9 cellular contexts compared by ENCODE assay signal in genomic region chr2:174608866-174609214, GRCh38. TPM values are rescaled to one million over a fixed set of nuclear protein-coding genes. Genes with fewer than 3 reads are reported as not detected.
DNase-seq lines count a peak whose midpoint lies in the region; ATAC-seq and TF ChIP-seq lines count a peak whose summit lies in the region.
"Had no signal": no experiment of that assay in that cellular context is flagged by ENCODE, and none has a peak within 500 bp of the region (broad histone marks: within the 10 kb centered on the region; RNA-seq: fewer than 3 reads in every experiment).

No MANE protein-coding gene starts in this region.

- H3K9me2 ChIP-seq in PC-9 (ENCODE audit: insufficient read depth) = no peaks in the 10 kb centered on the region

- H3K9ac ChIP-seq in trophoblast cell (ENCODE audit: low read length) (no peak overlapping the region), neural progenitor cell (no peak overlapping the region)

- H3K9me3 ChIP-seq in trophoblast cell (ENCODE audit: insufficient read depth, low read depth, low read length) (no peaks in the 10 kb centered on the region), neural progenitor cell (ENCODE audit: low read depth) (no peaks in the 10 kb centered on the region), PC-9 (ENCODE audit: insufficient read depth, low read depth) (no peaks in the 10 kb centered on the region)

- H3K4me2 ChIP-seq in trophoblast cell (ENCODE audit: low read length) = no peak overlapping the region
- H3K4me2 ChIP-seq in neural progenitor cell = no peak overlapping the region
- no peak overlapping the region for H3K4me2 ChIP-seq in PC-9

- H4K8ac ChIP-seq in trophoblast cell (ENCODE audit: low read depth, low read length) = no peak overlapping the region

- H3K27ac ChIP-seq in trophoblast cell (ENCODE audit: low read depth, low read length) (no peak overlapping the region), neural progenitor cell (no peak overlapping the region), PC-9 (no peak overlapping the region)

- no peak overlapping the region for H4K12ac ChIP-seq in trophoblast cell (ENCODE audit: low read depth, low read length)

- H3K36me3 ChIP-seq in trophoblast cell (ENCODE audit: control insufficient read depth in 1 of 2, insufficient read depth in 2 of 2, low read length in 2 of 2) (peaks cover 4% of the 10 kb centered on the region in 2 experiments), neural progenitor cell (no peaks in the 10 kb centered on the region), PC-9 (ENCODE audit: low read depth) (no peaks in the 10 kb centered on the region)

- no peak overlapping the region for H2BK5ac ChIP-seq in trophoblast cell (ENCODE audit: low read depth, low read length, poor library complexity)

- no peak overlapping the region for H3K18ac ChIP-seq in trophoblast cell (ENCODE audit: low read length)

- no peaks in the 10 kb centered on the region for H3K27me3 ChIP-seq in trophoblast cell (ENCODE audit: insufficient read depth, low read length)
- H3K27me3 ChIP-seq in neural progenitor cell = no peaks in the 10 kb centered on the region
- H3K27me3 ChIP-seq in PC-9 (ENCODE audit: insufficient read depth, low read depth) = no peaks in the 10 kb centered on the region

- ATAC-seq in activated CD4-positive, CD25-positive, alpha-beta regulatory T cell treated with anti-CD3 and anti-CD28 coated beads, Interleukin-2, amount 50 U/mL, for 24 hours = peak; percentile 5 to 21
- ATAC-seq in GM21825 (IDR thresholded peaks at IDR 0.05; ENCODE audit: unreplicated experiment) (peak; percentile 47), HG03521 (IDR thresholded peaks at IDR 0.05; ENCODE audit: unreplicated experiment) (peak; percentile 19)

- TF ChIP-seq CTCF in neural progenitor cell (IDR thresholded peaks at IDR 0.05) = no peak
- TF ChIP-seq CTCF in PC-9 (conservative IDR thresholded peaks at IDR 0.05) = no peak

- no peak for DNase-seq in activated CD4-positive, CD25-positive, alpha-beta regulatory T cell (lab: John Stamatoyannopoulos, UW)
- no peak for DNase-seq in trophoblast cell
- no peak for DNase-seq in hepatic stellate cell (ENCODE audit: low spot score)
- no peak for DNase-seq in neural progenitor cell (ENCODE audit: low spot score)
- no peak for DNase-seq in PC-9
- DNase-seq: NCI-H1417 treated with DMSO at 0.1 percent for 48 hours had no signal

- H3K27me3 Mint-ChIP-seq in neural progenitor cell (ENCODE audit: insufficient read depth, low read depth) = no peaks in the 10 kb centered on the region

- no peaks in the 10 kb centered on the region for H3K9me3 Mint-ChIP-seq in neural progenitor cell

- no peak overlapping the region for H3K4ac ChIP-seq in trophoblast cell (ENCODE audit: low read depth, low read length)

- no peak overlapping the region for H3K4me3 Mint-ChIP-seq in neural progenitor cell

- H3K36me3 Mint-ChIP-seq in neural progenitor cell = peaks cover 2% of the 10 kb centered on the region

- no TSS peak for BruUV-seq in PC-9 (replicated peaks; lab: Mats Ljungman, UMichigan)

- no peak overlapping the region for H4K91ac ChIP-seq in trophoblast cell (ENCODE audit: low read depth, low read length)

- no peak overlapping the region for H2AK5ac ChIP-seq in trophoblast cell (ENCODE audit: low read length)

- no peak overlapping the region for H3K23ac ChIP-seq in trophoblast cell (ENCODE audit: low read length)

- H4K20me1 ChIP-seq in neural progenitor cell (ENCODE audit: low read depth) (no peaks in the 10 kb centered on the region), PC-9 (ENCODE audit: insufficient read depth) (no peaks in the 10 kb centered on the region)

- no peak overlapping the region for H3K14ac ChIP-seq in trophoblast cell (ENCODE audit: low read length)

- POLR2A ChIA-PET in PC-9 (lab: Charles Lee; ENCODE audit: unreplicated experiment) = no interaction called here

- H2AFZ ChIP-seq in trophoblast cell (ENCODE audit: insufficient read depth, low read length, poor library complexity) = no peak overlapping the region
- no peak overlapping the region for H2AFZ ChIP-seq in neural progenitor cell (replicated peaks)
- no peak overlapping the region for H2AFZ ChIP-seq in PC-9

- H2BK120ac ChIP-seq in trophoblast cell (ENCODE audit: insufficient read depth, low read length, poor library complexity) = no peak overlapping the region

- H3K4me3 ChIP-seq in trophoblast cell (ENCODE audit: low read depth, low read length) = no peak overlapping the region
- H3K4me3 ChIP-seq in neural progenitor cell = no peak overlapping the region
- H3K4me3 ChIP-seq in PC-9 = no peak overlapping the region

- H3F3A ChIP-seq in neural progenitor cell (ENCODE audit: low read depth) (no peaks in the 10 kb centered on the region), PC-9 (ENCODE audit: insufficient read depth, low read depth) (no peaks in the 10 kb centered on the region)

- H2BK12ac ChIP-seq in trophoblast cell (ENCODE audit: low read length) = peak overlapping the region; percentile 21

- CTCF ChIA-PET in PC-9 (lab: Charles Lee) = no interaction called here

- H3K4me1 Mint-ChIP-seq in neural progenitor cell = no peaks in the 10 kb centered on the region

- intact Hi-C loops in PC-9 (cut with micrococcal nuclease; ENCODE audit: unreplicated experiment) = no loop called here

- H3K27ac Mint-ChIP-seq in neural progenitor cell = no peak overlapping the region

- H3K4me1 ChIP-seq in trophoblast cell (ENCODE audit: control insufficient read depth in 1 of 2, insufficient read depth in 2 of 2, low read length in 2 of 2) (peaks cover 21 to 35% of the 10 kb centered on the region in 2 experiments), neural progenitor cell (no peaks in the 10 kb centered on the region), PC-9 (replicated peaks; ENCODE audit: insufficient read depth) (peaks cover 8% of the 10 kb centered on the region)

- peaks cover 25% of the 10 kb centered on the region for H3K79me1 ChIP-seq in trophoblast cell (ENCODE audit: low read length)

- peaks cover 2% of the 10 kb centered on the region for H3K79me2 ChIP-seq in trophoblast cell (ENCODE audit: control insufficient read depth, insufficient read depth, low read length, poor library complexity)
- no peaks in the 10 kb centered on the region for H3K79me2 ChIP-seq in neural progenitor cell (ENCODE audit: low read depth)
- no peaks in the 10 kb centered on the region for H3K79me2 ChIP-seq in PC-9 (ENCODE audit: low read depth)

RNA-seq across cellular contexts. Expression of gene WIPF1, which starts 11.2 kb away (rescaled TPM):
- 113 and 120 TPM in 2 replicates for polyA plus RNA-seq in trophoblast cell (2013)
- total RNA-seq in neural progenitor cell (ENCODE audit: low replicate concordance) = 14.6 and 17.2 TPM in 2 replicates
- total RNA-seq in PC-9 (2021) = 0.46 and 1.3 TPM in 2 replicates
